8 cellular contexts compared by ENCODE assay signal in the genomic region with DNA sequence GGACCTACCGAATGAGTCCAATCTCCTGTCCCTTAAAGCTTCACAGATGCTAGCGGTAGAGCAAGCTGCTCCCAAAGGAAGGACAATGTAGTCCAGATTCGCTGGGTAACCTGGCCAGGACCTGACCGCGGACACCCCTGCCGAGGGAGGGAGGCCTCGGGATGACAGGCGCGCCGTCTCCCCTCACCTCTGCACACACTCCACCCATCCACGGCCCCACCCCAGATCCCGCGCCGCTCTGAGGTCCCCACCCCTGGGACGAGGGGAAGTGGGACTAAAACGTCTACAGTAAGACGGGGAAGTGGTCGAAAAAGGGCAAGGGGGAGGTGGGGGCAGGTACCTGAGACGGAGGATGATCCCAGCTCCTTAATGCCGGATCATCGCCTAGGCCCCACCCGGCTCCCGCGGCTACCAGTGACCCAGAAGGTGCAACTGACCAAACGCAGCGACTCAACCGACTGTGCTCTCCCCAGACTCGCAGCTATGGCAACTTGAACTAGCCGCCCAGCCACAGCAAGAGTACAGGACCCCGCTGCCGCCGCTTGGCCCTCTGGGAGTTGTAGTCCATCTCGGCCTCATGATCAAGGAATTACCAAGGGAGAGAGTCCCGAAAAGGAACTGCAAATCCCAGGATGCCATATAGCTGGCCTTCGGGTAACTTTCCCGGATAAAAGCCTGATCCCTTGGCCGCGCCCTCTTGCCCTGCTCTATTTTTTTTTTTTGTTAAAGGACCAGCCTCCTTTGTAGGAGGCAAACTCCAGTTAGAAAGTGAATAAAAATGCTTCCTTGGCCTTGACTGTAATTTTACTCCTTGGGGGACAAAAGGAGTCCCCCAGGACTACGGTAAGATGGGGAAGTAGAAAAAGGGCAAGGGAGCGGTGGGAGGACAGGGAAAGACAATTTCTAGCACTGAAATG. TPM values are rescaled to one million over a fixed set of nuclear protein-coding genes. Genes with fewer than 3 reads are reported as not detected.
DNase-seq lines count a peak whose midpoint lies in the region; ATAC-seq and TF ChIP-seq lines count a peak whose summit lies in the region.

Gene CEP128, minus strand, starts transcription at position 498 of the 917 bp plus-strand sequence.

- H3K27me3 ChIP-seq in gastroesophageal sphincter (no peaks in the 10 kb centered on the region), neutrophil (no peaks in the 10 kb centered on the region)

- H3K4me3 Mint-ChIP-seq in activated naive CD4-positive, alpha-beta T cell treated with anti-CD3 and anti-CD28 coated beads for 36 hours: peak within 1 kb of the TSS; percentile 86

- TF ChIP-seq POLR2A in gastroesophageal sphincter (IDR thresholded peaks at IDR 0.05): no peak

- peak; percentile 100 for ATAC-seq in gastroesophageal sphincter

- H3K36me3 ChIP-seq in SK-N-MC (ENCODE audit: insufficient read depth, low read length): no peaks in the 10 kb centered on the region
- peaks cover 0 to 10% of the 10 kb centered on the region in 2 donors for H3K36me3 ChIP-seq in gastroesophageal sphincter
- no peaks in the 10 kb centered on the region for H3K36me3 ChIP-seq in neutrophil

- H3K4me1 Mint-ChIP-seq in activated naive CD4-positive, alpha-beta T cell treated with anti-CD3 and anti-CD28 coated beads for 36 hours (ENCODE audit: low read depth): peaks cover 38% of the 10 kb centered on the region

- H3K4me1 ChIP-seq in gastroesophageal sphincter: peaks cover 0 to 21% (median 7%) of the 10 kb centered on the region in 3 donors
- H3K4me1 ChIP-seq in neutrophil (ENCODE audit: control insufficient read depth in 1 of 2, insufficient read depth in 1 of 2, low read depth in 1 of 2, low read length in 1 of 2): peaks cover 12 to 14% of the 10 kb centered on the region in 2 experiments

- peak within 1 kb of the TSS; percentile 88 for H3K27ac Mint-ChIP-seq in activated naive CD4-positive, alpha-beta T cell treated with anti-CD3 and anti-CD28 coated beads for 36 hours

- peaks cover 1% of the 10 kb centered on the region for H3K9me3 Mint-ChIP-seq in activated naive CD4-positive, alpha-beta T cell treated with anti-CD3 and anti-CD28 coated beads for 36 hours

- TF ChIP-seq CTCF in HFF-Myc (IDR thresholded peaks at IDR 0.05; ENCODE audit: low read depth, low read length, missing control alignments): no peak
- TF ChIP-seq CTCF in gastroesophageal sphincter (IDR thresholded peaks at IDR 0.05): no peak
- TF ChIP-seq CTCF in neutrophil (IDR thresholded peaks at IDR 0.05): no peak

- WGBS in gastroesophageal sphincter (ENCODE audit: low coverage in 1 of 2), 2 donors: 0 to 5% methylated on average over 12 of the region's 40 CpGs

- H3K9ac ChIP-seq in SK-N-MC (ENCODE audit: insufficient read length): peak within 1 kb of the TSS; percentile 75

- TF ChIP-seq EP300 in gastroesophageal sphincter (IDR thresholded peaks at IDR 0.05): no peak

- H3K27me3 Mint-ChIP-seq in activated naive CD4-positive, alpha-beta T cell treated with anti-CD3 and anti-CD28 coated beads for 36 hours (ENCODE audit: low read depth): no peaks in the 10 kb centered on the region

- CTCF ChIA-PET in activated naive CD4-positive, alpha-beta T cell treated with anti-CD3 and anti-CD28 coated beads for 36 hours (lab: Charles Lee): interaction anchor here (0.9 to 2.9 kb wide), 8 partner anchors 11 to 222 kb away, joined by 3 to 12 read pairs (median 3); no protein-coding TSS in a partner anchor

- intact Hi-C loops in activated naive CD4-positive, alpha-beta T cell treated with anti-CD3 and anti-CD28 coated beads for 36 hours (cut with micrococcal nuclease): loop anchor here (1.0 to 2.0 kb wide), 5 partner anchors 10 to 593 kb away; no protein-coding TSS in a partner anchor

- no peaks in the 10 kb centered on the region for H3K36me3 Mint-ChIP-seq in activated naive CD4-positive, alpha-beta T cell treated with anti-CD3 and anti-CD28 coated beads for 36 hours (ENCODE audit: low read depth)

- H3K9me3 ChIP-seq in SK-N-MC (ENCODE audit: low read depth, low read length): no peaks in the 10 kb centered on the region
- no peaks in the 10 kb centered on the region for H3K9me3 ChIP-seq in gastroesophageal sphincter
- H3K9me3 ChIP-seq in neutrophil: no peaks in the 10 kb centered on the region

- H3K27ac ChIP-seq in SK-N-MC (no peak within 1 kb of the TSS), gastroesophageal sphincter (peak within 1 kb of the TSS in 3 of 4 donors; percentile 65 to 71 (median 66)), neutrophil (peak within 1 kb of the TSS; percentile 59), substantia nigra (ENCODE audit: low read depth, low read length, poor library complexity, severe bottlenecking) (peak within 1 kb of the TSS; percentile 59)

- H3K4me3 ChIP-seq in HFF-Myc (replicated peaks; ENCODE audit: low read depth, low read length) (peak within 1 kb of the TSS; percentile 78), SK-N-MC (peak within 1 kb of the TSS; percentile 82), gastroesophageal sphincter (peak within 1 kb of the TSS; percentile 72 to 80), neutrophil (ENCODE audit: low read depth in 1 of 2, low read length in 1 of 2) (peak within 1 kb of the TSS; percentile 71)

- DNase-seq in GM04504 (ENCODE audit: low read depth): peak; percentile 97
- DNase-seq in HFF-Myc (ENCODE audit: extremely low read depth, low read depth): peak; percentile 97
- peak; percentile 98 for DNase-seq in MV-4-11 (lab: John Stamatoyannopoulos, UW)
- peak; percentile 84 for DNase-seq in SK-N-MC (ENCODE audit: low read depth, low spot score)
- DNase-seq in activated naive CD4-positive, alpha-beta T cell treated with anti-CD3 and anti-CD28 coated beads for 36 hours: peak; percentile 90
- DNase-seq in substantia nigra (lab: John Stamatoyannopoulos, UW): peak; percentile 53 to 97 (median 92)

RNA-seq across cellular contexts. Expression of gene CEP128, which starts in this region (rescaled TPM):
- 10 to 100 TPM; 16.4 to 17.1 TPM for total RNA-seq in activated naive CD4-positive, alpha-beta T cell treated with anti-CD3 and anti-CD28 coated beads for 36 hours
- 10 to 100 TPM in 1 of 4 donors, 1 to 10 TPM in 3; 3.8 to 12.0 (median 6.0) TPM for total RNA-seq in gastroesophageal sphincter
